ENCODE assay signal across 14 cellular contexts in genomic region chr16:23410176-23410575, GRCh38. TPM values are rescaled to one million over a fixed set of nuclear protein-coding genes. Genes with fewer than 3 reads are reported as not detected.
DNase-seq lines count a peak whose midpoint lies in the region; ATAC-seq and TF ChIP-seq lines count a peak whose summit lies in the region.
"Had no signal": no experiment of that assay in that cellular context is flagged by ENCODE, and none has a peak within 500 bp of the region (broad histone marks: within the 10 kb centered on the region; RNA-seq: fewer than 3 reads in every experiment).

No MANE protein-coding gene starts in this region.

- intact Hi-C loops in transverse colon (cut with DNase I; ENCODE audit: low total_unique reads) = no loop called here

- in situ Hi-C loops in transverse colon (cut with MboI; ENCODE audit: low pct_ligation_motif_present in 1 of 4, low pct_unique_long_range_greater_than_20kb in 1 of 4, low sequenced_read_pairs in 3 of 4) = no loop called here

- H3K4me3 ChIP-seq in transverse colon = no peak overlapping the region
- H3K4me3 ChIP-seq in smooth muscle cell = no peak overlapping the region
- H3K4me3 ChIP-seq: prostate gland had no signal

- no peak for TF ChIP-seq CTCF in transverse colon (IDR thresholded peaks at IDR 0.05)
- no peak for TF ChIP-seq CTCF in smooth muscle cell (IDR thresholded peaks at IDR 0.05; ENCODE audit: borderline replicate concordance, insufficient read depth, poor library complexity, severe bottlenecking)

- H3K4me2 ChIP-seq in smooth muscle cell = no peak overlapping the region

- H2AFZ ChIP-seq in smooth muscle cell (ENCODE audit: low read depth) = no peak overlapping the region

- no peaks in the 10 kb centered on the region for H4K20me1 ChIP-seq in smooth muscle cell (ENCODE audit: low read depth)

- H3K9me3 ChIP-seq in transverse colon (no peaks in the 10 kb centered on the region), smooth muscle cell (replicated peaks; ENCODE audit: low read depth) (no peaks in the 10 kb centered on the region)
- H3K9me3 ChIP-seq: prostate gland had no signal

- H3K79me2 ChIP-seq in smooth muscle cell (ENCODE audit: low read depth) = no peaks in the 10 kb centered on the region

- no peaks in the 10 kb centered on the region for H3F3A ChIP-seq in smooth muscle cell (ENCODE audit: low read depth)

- TF ChIP-seq EP300 in transverse colon (IDR thresholded peaks at IDR 0.05; ENCODE audit: low read depth) = no peak

- ATAC-seq in GM18861 (IDR thresholded peaks at IDR 0.05; ENCODE audit: unreplicated experiment) (no peak), GM21717 (IDR thresholded peaks at IDR 0.05; ENCODE audit: unreplicated experiment) (no peak)
- ATAC-seq: left lobe of liver had no signal

- WGBS in transverse colon (ENCODE audit: low coverage in 1 of 2), 2 donors = 84 to 90% methylated on average over 1 to 4 of the region's 4 CpGs
- WGBS in smooth muscle cell (ENCODE audit: low lambda C conversion rate) = 79% methylated on average over 4 of the region's 4 CpGs

- no peak for TF ChIP-seq POLR2A in transverse colon (IDR thresholded peaks at IDR 0.05)

- DNase-seq in NCI-H2107 treated with DMSO at 0.1 percent for 48 hours (lab: John Stamatoyannopoulos, UW; ENCODE audit: unreplicated experiment) (peak; percentile 85), NCI-H2107 (lab: John Stamatoyannopoulos, UW) (no peak), NCI-H2029 treated with DMSO at 0.1 percent for 48 hours (lab: John Stamatoyannopoulos, UW) (peak; percentile 61), fibroblast of gingiva (ENCODE audit: low read depth) (peak; percentile 31), transverse colon (no peak), smooth muscle cell (lab: John Stamatoyannopoulos, UW; ENCODE audit: unreplicated experiment) (no peak)
- DNase-seq: activated gamma-delta T cell; hypothalamus; naive B cell; stimulated activated CD4-positive, alpha-beta T cell treated with anti-CD3 and anti-CD28 coated beads, Interleukin-15, amount 100 ng/mL, for 24 hours had no signal

- no peak overlapping the region for H3K9ac ChIP-seq in smooth muscle cell (ENCODE audit: low read depth)

- H3K27me3 ChIP-seq in transverse colon = no peaks in the 10 kb centered on the region
- no peaks in the 10 kb centered on the region for H3K27me3 ChIP-seq in smooth muscle cell (ENCODE audit: low read depth)

- H3K4me1 ChIP-seq in transverse colon (peaks cover 0 to 22% (median 10%) of the 10 kb centered on the region in 4 donors), smooth muscle cell (ENCODE audit: low read depth) (peaks cover 6% of the 10 kb centered on the region)
- H3K4me1 ChIP-seq: prostate gland had no signal

- H3K36me3 ChIP-seq in transverse colon = peaks cover 0 to 32% (median 10%) of the 10 kb centered on the region in 4 donors
- peaks cover 17% of the 10 kb centered on the region for H3K36me3 ChIP-seq in smooth muscle cell (ENCODE audit: low read depth)

- H3K27ac ChIP-seq in transverse colon (peak overlapping the region in 3 of 4 donors; percentile 56 to 71 (median 64)), smooth muscle cell (ENCODE audit: low read depth) (no peak overlapping the region)

RNA-seq across cellular contexts. Expression of gene COG7, which starts 42.8 kb away (rescaled TPM):
- 100 to 1,000 TPM in 1 of 4 donors, 10 to 100 TPM in 3; 37.1 to 121 (median 54.6) TPM for total RNA-seq in transverse colon
- 17.2 and 23.3 TPM in 2 replicates for total RNA-seq in smooth muscle cell
- polyA plus RNA-seq in smooth muscle cell = 17.6 and 20.1 TPM in 2 replicates

Comparison
In these comparisons a context has a peak if more than half of its experiments do, and no peak if none do; other contexts are left out.
1. DNase-seq: peak in NCI-H2107 treated with DMSO at 0.1 percent for 48 hours (single experiment), NCI-H2029 treated with DMSO at 0.1 percent for 48 hours (single experiment) and fibroblast of gingiva (single experiment); none in NCI-H2107 (single experiment), transverse colon (single experiment) and smooth muscle cell (single experiment).